In genomic region chr1:77282866-77283539, GRCh38 we compare ENCODE assay signal across 9 cellular contexts. TPM values are rescaled to one million over a fixed set of nuclear protein-coding genes. Genes with fewer than 3 reads are reported as not detected.
DNase-seq lines count a peak whose midpoint lies in the region; ATAC-seq and TF ChIP-seq lines count a peak whose summit lies in the region.
"Had no signal": no experiment of that assay in that cellular context is flagged by ENCODE, and none has a peak within 500 bp of the region (broad histone marks: within the 10 kb centered on the region; RNA-seq: fewer than 3 reads in every experiment).

No MANE protein-coding gene starts in this region.

- no peaks in the 10 kb centered on the region for H3K27me3 Mint-ChIP-seq in chondrocyte (ENCODE audit: low read depth)

- DNase-seq in SJSA1 (ENCODE audit: low read depth in 1 of 2, low spot score in 2 of 2), result peak in 1 of 2 experiments; percentile 4
- no peak for DNase-seq in chondrocyte (ENCODE audit: low spot score)
- no peak for DNase-seq in NCI-H1436 treated with DMSO at 0.1 percent for 48 hours (lab: John Stamatoyannopoulos, UW)
- DNase-seq in SIG-M5 treated with dmso at 0.1 percent for 504 hours (lab: John Stamatoyannopoulos, UW; ENCODE audit: unreplicated experiment), result no peak

- H3K27ac ChIP-seq in SJSA1, result no peak overlapping the region
- H3K27ac ChIP-seq in mesodermal cell (ENCODE audit: low read depth, low read length, severe bottlenecking), result no peak overlapping the region
- no peak overlapping the region for H3K27ac ChIP-seq in stomach smooth muscle (ENCODE audit: low read length)

- H3K4me3 ChIP-seq in SJSA1 (peak overlapping the region; percentile 47), mesodermal cell (ENCODE audit: extremely low read depth, insufficient read depth, low read length, poor library complexity, severe bottlenecking) (peak overlapping the region; percentile 53), stomach smooth muscle (ENCODE audit: low read length in 2 of 2) (peak overlapping the region; percentile 41 to 72)
- H3K4me3 ChIP-seq: K562 had no signal

- peak overlapping the region; percentile 72 for H3K4me3 Mint-ChIP-seq in chondrocyte (ENCODE audit: unreplicated experiment)

- H3K27me3 ChIP-seq in SJSA1 (replicated peaks), result peaks cover 41% of the 10 kb centered on the region
- peaks cover 12 to 23% of the 10 kb centered on the region in 2 donors for H3K27me3 ChIP-seq in stomach smooth muscle (ENCODE audit: control insufficient read depth in 1 of 2, insufficient read depth in 2 of 2, low read length in 2 of 2)

- TF ChIP-seq CTCF in chondrocyte (IDR thresholded peaks at IDR 0.05), result no peak

- no peak for ATAC-seq in GM19395 (IDR thresholded peaks at IDR 0.05; ENCODE audit: unreplicated experiment)
- ATAC-seq: K562 had no signal

- H3K9me3 ChIP-seq in ES-I3 (ENCODE audit: control insufficient read depth, insufficient read depth, low read length) (no peaks in the 10 kb centered on the region), SJSA1 (replicated peaks) (no peaks in the 10 kb centered on the region; the same call in 1 of the 2 replicates), mesodermal cell (ENCODE audit: control insufficient read depth, low read length) (no peaks in the 10 kb centered on the region), stomach smooth muscle (ENCODE audit: control insufficient read depth in 2 of 2, low read length in 2 of 2) (no peaks in the 10 kb centered on the region)

- peaks cover 10% of the 10 kb centered on the region for H3K4me1 Mint-ChIP-seq in chondrocyte (ENCODE audit: low read depth)

- H3K9ac ChIP-seq in ES-I3 (ENCODE audit: low read depth, low read length) (peak overlapping the region; percentile 58), stomach smooth muscle (ENCODE audit: low read length in 2 of 2) (no peak overlapping the region)

- H3K36me3 Mint-ChIP-seq in chondrocyte (ENCODE audit: low read depth), result no peaks in the 10 kb centered on the region

- 2 to 3% methylated on average over 10 to 13 of the region's 22 CpGs for WGBS in mesodermal cell (ENCODE audit: insufficient coverage in 2 of 2), 2 experiments

- H3K4me1 ChIP-seq in ES-I3 (ENCODE audit: insufficient read depth, low read length), result peaks cover 11% of the 10 kb centered on the region; the same call in 1 of the 2 replicates
- H3K4me1 ChIP-seq in SJSA1 (replicated peaks), result peaks cover 14% of the 10 kb centered on the region
- no peaks in the 10 kb centered on the region for H3K4me1 ChIP-seq in mesodermal cell (ENCODE audit: control insufficient read depth, insufficient read depth, low read length, poor library complexity, severe bottlenecking)
- H3K4me1 ChIP-seq in stomach smooth muscle (ENCODE audit: control insufficient read depth, insufficient read depth, low read length), result peaks cover 14% of the 10 kb centered on the region

- H3K27ac Mint-ChIP-seq in chondrocyte (ENCODE audit: unreplicated experiment), result no peak overlapping the region

- H3K36me3 ChIP-seq in ES-I3 (ENCODE audit: insufficient read depth, low read length) (no peaks in the 10 kb centered on the region), SJSA1 (no peaks in the 10 kb centered on the region), mesodermal cell (ENCODE audit: control insufficient read depth, insufficient read depth, low read length) (no peaks in the 10 kb centered on the region), stomach smooth muscle (ENCODE audit: control insufficient read depth in 2 of 2, insufficient read depth in 2 of 2, low read length in 2 of 2) (no peaks in the 10 kb centered on the region)

- H3K9me3 Mint-ChIP-seq in chondrocyte (ENCODE audit: low read depth), result no peaks in the 10 kb centered on the region

RNA-seq across cellular contexts. Expression of gene AK5, which starts 1.2 kb away (rescaled TPM):
- total RNA-seq in SJSA1 (2014; rRNA removed; shearing (Covaris generic)), result 0.60 and 1.4 TPM in 2 replicates
- total RNA-seq in chondrocyte, result 6.1 to 6.9 TPM (median 6.2 TPM) in 3 replicates
- 0.48 TPM for polyA plus RNA-seq in mesodermal cell (2013, experiment 1 of 2)
- 1.7 TPM for polyA plus RNA-seq in mesodermal cell (2013, experiment 2 of 2)
- total RNA-seq: K562 had no signal
